Comparison of ENCODE assay signal across 12 cellular contexts in the genomic region with DNA sequence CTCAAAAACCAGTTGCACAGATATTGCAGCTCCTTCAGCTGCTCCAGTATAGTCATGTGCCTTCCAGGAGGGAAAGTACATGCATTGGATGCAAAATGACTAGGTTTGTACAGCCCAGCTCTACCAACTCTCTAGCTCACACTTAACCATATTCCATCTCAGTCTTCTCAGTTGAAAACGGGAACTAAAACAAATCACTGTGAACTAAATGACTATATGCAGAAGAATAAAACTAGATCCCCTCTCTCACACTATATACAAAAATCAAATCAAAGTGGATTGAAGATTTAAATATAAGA. TPM values are rescaled to one million over a fixed set of nuclear protein-coding genes. Genes with fewer than 3 reads are reported as not detected.
A peak's percentile ranks its signal among the peaks of the same experiment; 100 is the strongest.
DNase-seq lines count a peak whose midpoint lies in the region; ATAC-seq and TF ChIP-seq lines count a peak whose summit lies in the region.
"Had no signal": no experiment of that assay in that cellular context is flagged by ENCODE, and none has a peak within 500 bp of the region (broad histone marks: within the 10 kb centered on the region; RNA-seq: fewer than 3 reads in every experiment).

No MANE protein-coding gene starts in this region.

- H3K9ac ChIP-seq in MM.1S (ENCODE audit: low read length), result no peak overlapping the region

- H2AFZ ChIP-seq in MM.1S (ENCODE audit: low read length), result no peak overlapping the region

- no peaks in the 10 kb centered on the region for H3K27me3 Mint-ChIP-seq in activated T-cell treated with anti-CD3 and anti-CD28 coated beads, Interleukin-2, amount 50 U/mL, for 24 hours
- no peaks in the 10 kb centered on the region for H3K27me3 Mint-ChIP-seq in activated T-helper 2 cell treated with anti-CD3 and anti-CD28 coated beads, Interferon-gamma antibody, Interleukin-2, Interleukin-4, amounts not matched to agents 10 μg/mL and 5 μg/mL and 100 μg/mL, durations not matched to agents 14 hours and 24 hours and 36 hours (ENCODE audit: low read depth)

- no peak for TF ChIP-seq POLR2A in spleen (IDR thresholded peaks at IDR 0.05)

- intact Hi-C loops in activated T-helper 2 cell treated with anti-CD3 and anti-CD28 coated beads, Interferon-gamma antibody, Interleukin-2, Interleukin-4, amounts not matched to agents 10 μg/mL and 5 μg/mL and 100 μg/mL, durations not matched to agents 14 hours and 24 hours and 36 hours (cut with micrococcal nuclease), result loop anchor here (2.0 kb wide), 1 partner anchor 63 kb away; no protein-coding TSS in a partner anchor
- intact Hi-C loops in spleen (cut with DNase I; ENCODE audit: low total_unique reads), result no loop called here

- peaks cover 27% of the 10 kb centered on the region for H3K79me2 ChIP-seq in MM.1S (ENCODE audit: low read length)

- peak overlapping the region; percentile 86 for H3K4me2 ChIP-seq in MM.1S (ENCODE audit: low read depth, low read length)

- WGBS in spleen, 5 donors, result 49 to 65% (median 55%) methylated on average over 1 of the region's 1 CpG

- H3K27me3 ChIP-seq in MM.1S (replicated peaks; ENCODE audit: insufficient read depth, low read length) (no peaks in the 10 kb centered on the region), spleen (replicated peaks in 1 of 7) (no peaks in the 10 kb centered on the region)
- H3K27me3 ChIP-seq: adrenal gland had no signal

- H3K27ac ChIP-seq in MM.1S (ENCODE audit: low read length) (peak overlapping the region; percentile 79; the same call in 1 of the 2 replicates), spleen (peak overlapping the region in 5 of 8 donors; percentile 39 to 75 (median 69))
- H3K27ac ChIP-seq: adrenal gland had no signal

- H3F3A ChIP-seq in MM.1S (ENCODE audit: insufficient read depth, low read length), result peaks cover 26% of the 10 kb centered on the region

- TF ChIP-seq CTCF in MM.1S (IDR thresholded peaks at IDR 0.05; ENCODE audit: low read length), result no peak
- no peak for TF ChIP-seq CTCF in spleen (IDR thresholded peaks at IDR 0.05 in 8 of 11, conservative IDR thresholded peaks at IDR 0.05 in 3 of 11)

- H3K4me3 ChIP-seq in MM.1S (ENCODE audit: low read length) (peak overlapping the region; percentile 15; the same call in 1 of the 2 replicates), spleen (peak overlapping the region in 1 of 8 donors; percentile 44)
- H3K4me3 ChIP-seq: adrenal gland had no signal

- ATAC-seq in GM19463 (IDR thresholded peaks at IDR 0.05; ENCODE audit: unreplicated experiment), result no peak
- no peak for ATAC-seq in GM21619 (IDR thresholded peaks at IDR 0.05; ENCODE audit: unreplicated experiment)

- H3K27ac Mint-ChIP-seq in activated T-cell treated with anti-CD3 and anti-CD28 coated beads, Interleukin-2, amount 50 U/mL, for 24 hours, result peak overlapping the region; percentile 30
- peak overlapping the region; percentile 43 for H3K27ac Mint-ChIP-seq in activated T-helper 2 cell treated with anti-CD3 and anti-CD28 coated beads, Interferon-gamma antibody, Interleukin-2, Interleukin-4, amounts not matched to agents 10 μg/mL and 5 μg/mL and 100 μg/mL, durations not matched to agents 14 hours and 24 hours and 36 hours

- H3K4me1 ChIP-seq in MM.1S (ENCODE audit: low read length) (peaks cover 30% of the 10 kb centered on the region), spleen (peaks cover 15 to 89% (median 50%) of the 10 kb centered on the region in 6 donors)

- peaks cover 19% of the 10 kb centered on the region for H3K36me3 Mint-ChIP-seq in activated T-cell treated with anti-CD3 and anti-CD28 coated beads, Interleukin-2, amount 50 U/mL, for 24 hours (ENCODE audit: low read depth)
- peaks cover 48% of the 10 kb centered on the region for H3K36me3 Mint-ChIP-seq in activated T-helper 2 cell treated with anti-CD3 and anti-CD28 coated beads, Interferon-gamma antibody, Interleukin-2, Interleukin-4, amounts not matched to agents 10 μg/mL and 5 μg/mL and 100 μg/mL, durations not matched to agents 14 hours and 24 hours and 36 hours (ENCODE audit: low read depth)

- H3K9me3 ChIP-seq in MM.1S (replicated peaks; ENCODE audit: insufficient read depth, low read length), result no peaks in the 10 kb centered on the region
- no peaks in the 10 kb centered on the region for H3K9me3 ChIP-seq in spleen
- H3K9me3 ChIP-seq: adrenal gland had no signal

- peaks cover 71% of the 10 kb centered on the region for H3K4me1 Mint-ChIP-seq in activated T-cell treated with anti-CD3 and anti-CD28 coated beads, Interleukin-2, amount 50 U/mL, for 24 hours (ENCODE audit: low read depth)
- peaks cover 87% of the 10 kb centered on the region for H3K4me1 Mint-ChIP-seq in activated T-helper 2 cell treated with anti-CD3 and anti-CD28 coated beads, Interferon-gamma antibody, Interleukin-2, Interleukin-4, amounts not matched to agents 10 μg/mL and 5 μg/mL and 100 μg/mL, durations not matched to agents 14 hours and 24 hours and 36 hours (ENCODE audit: low read depth)

- H3K4me3 Mint-ChIP-seq in activated T-cell treated with anti-CD3 and anti-CD28 coated beads, Interleukin-2, amount 50 U/mL, for 24 hours, result peak overlapping the region; percentile 53
- H3K4me3 Mint-ChIP-seq in activated T-helper 2 cell treated with anti-CD3 and anti-CD28 coated beads, Interferon-gamma antibody, Interleukin-2, Interleukin-4, amounts not matched to agents 10 μg/mL and 5 μg/mL and 100 μg/mL, durations not matched to agents 14 hours and 24 hours and 36 hours (ENCODE audit: low read depth), result peak overlapping the region; percentile 34

- H4K20me1 ChIP-seq in MM.1S (ENCODE audit: insufficient read depth, low read length), result peaks cover 12% of the 10 kb centered on the region

- H3K36me3 ChIP-seq in MM.1S (replicated peaks; ENCODE audit: insufficient read depth, low read length) (no peaks in the 10 kb centered on the region), spleen (no peaks in the 10 kb centered on the region)
- H3K36me3 ChIP-seq: adrenal gland had no signal

- no peaks in the 10 kb centered on the region for H3K9me3 Mint-ChIP-seq in activated T-cell treated with anti-CD3 and anti-CD28 coated beads, Interleukin-2, amount 50 U/mL, for 24 hours
- H3K9me3 Mint-ChIP-seq in activated T-helper 2 cell treated with anti-CD3 and anti-CD28 coated beads, Interferon-gamma antibody, Interleukin-2, Interleukin-4, amounts not matched to agents 10 μg/mL and 5 μg/mL and 100 μg/mL, durations not matched to agents 14 hours and 24 hours and 36 hours, result no peaks in the 10 kb centered on the region

- no peaks in the 10 kb centered on the region for H3K9me2 ChIP-seq in MM.1S (replicated peaks; ENCODE audit: insufficient read depth, low read length)

- DNase-seq in activated T-cell treated with anti-CD3 and anti-CD28 coated beads, Interleukin-2, amount 50 U/mL, for 24 hours, result no peak
- no peak for DNase-seq in activated T-cell treated with anti-CD3 and anti-CD28 coated beads, Interleukin-2, amount 50 U/mL, for 48 hours
- no peak for DNase-seq in MM.1S
- DNase-seq in activated T-helper 2 cell treated with anti-CD3 and anti-CD28 coated beads, Interferon-gamma antibody, Interleukin-2, Interleukin-4, amounts not matched to agents 10 μg/mL and 5 μg/mL and 100 μg/mL, durations not matched to agents 14 hours and 24 hours and 36 hours (ENCODE audit: low spot score), result no peak
- DNase-seq in spleen, result no peak
- no peak for DNase-seq in GM03348 (ENCODE audit: low spot score)
- DNase-seq: adrenal gland, GF-D8, NCI-H2107, SHP77 treated with DMSO at 0.1 percent for 48 hours had no signal

RNA-seq across cellular contexts. Expression of a gene that starts 24.9 kb away (rescaled TPM):
- 17.4 and 19.2 TPM in 2 replicates for total RNA-seq in activated T-helper 2 cell treated with anti-CD3 and anti-CD28 coated beads, Interferon-gamma antibody, Interleukin-2, Interleukin-4, amounts not matched to agents 10 μg/mL and 5 μg/mL and 100 μg/mL, durations not matched to agents 14 hours and 24 hours and 36 hours
- 10 to 100 TPM in 4 of 7 donors, 1 to 10 TPM in 3; 6.8 to 13.7 (median 10.1) TPM for total RNA-seq in spleen
- polyA plus RNA-seq in spleen, result 1 to 10 TPM; 1.0 to 3.0 (median 1.3) TPM

RNA-seq across cellular contexts. Expression of a gene that starts 25.3 kb away (rescaled TPM):
- total RNA-seq in activated T-helper 2 cell treated with anti-CD3 and anti-CD28 coated beads, Interferon-gamma antibody, Interleukin-2, Interleukin-4, amounts not matched to agents 10 μg/mL and 5 μg/mL and 100 μg/mL, durations not matched to agents 14 hours and 24 hours and 36 hours, result 30.5 and 34.7 TPM in 2 replicates
- total RNA-seq in spleen, result 10 to 100 TPM; 15.3 to 25.4 (median 22.8) TPM
- polyA plus RNA-seq in spleen, result 10 to 100 TPM; 35.8 to 47.2 (median 39.4) TPM
